ENCODE assay signal across 12 cellular contexts in the genomic region with DNA sequence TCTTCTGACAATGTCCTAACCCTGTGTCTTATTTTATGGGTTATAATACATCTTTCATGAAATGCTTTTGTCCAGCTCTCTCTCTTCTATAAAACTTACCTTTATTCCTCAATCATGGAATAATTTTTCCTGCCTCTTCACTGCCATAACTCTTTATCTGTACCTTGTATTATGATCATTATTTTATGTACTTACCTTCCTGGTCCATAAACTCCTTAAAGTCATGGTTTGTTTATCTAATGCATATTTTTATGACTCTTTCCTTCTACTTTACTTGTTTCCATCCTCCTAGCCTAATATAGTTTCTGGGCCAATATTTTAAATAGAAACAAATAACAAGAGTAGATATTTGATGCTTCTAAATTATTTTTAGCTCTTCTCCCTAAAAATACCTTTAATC.
"Had no signal": no experiment of that assay in that cellular context is flagged by ENCODE, and none has a peak within 500 bp of the region (broad histone marks: within the 10 kb centered on the region; RNA-seq: fewer than 3 reads in every experiment).

No MANE protein-coding gene starts in this region.

- H3K4me1 ChIP-seq: testis had no signal

- H3K9me3 ChIP-seq: testis had no signal

- H3K27me3 Mint-ChIP-seq: activated CD8-positive, alpha-beta memory T cell treated with anti-CD3 and anti-CD28 coated beads, Interleukin-2, amount 10 ng/mL, durations not matched to agents 7 days and 5 days; dendritic cell treated with granulocyte-macrophage colony-stimulating factor and Interleukin-4, amounts not matched to agents 40 ng/mL and 50 ng/mL, for 4 days; stimulated activated naive CD8-positive, alpha-beta T cell treated with anti-CD3 and anti-CD28 coated beads, Interleukin-15, amount 100 ng/mL, for 72 hours had no signal

- H3K9me3 Mint-ChIP-seq: activated T-cell treated with anti-CD3 and anti-CD28 coated beads, Interleukin-2, amount 50 U/mL, for 4 hours; dendritic cell treated with granulocyte-macrophage colony-stimulating factor and Interleukin-4, amounts not matched to agents 40 ng/mL and 50 ng/mL, for 4 days; nephron progenitor cell; stimulated activated naive CD8-positive, alpha-beta T cell treated with anti-CD3 and anti-CD28 coated beads, Interleukin-15, amount 100 ng/mL, for 72 hours; T-helper 1 cell treated with Interleukin-12 subunit alpha and Interleukin-12 subunit beta and Interleukin-4 antibody, amounts not matched to agents 30 μg/mL and 1 μg/mL, for 36 hours had no signal

- H3K27ac ChIP-seq: testis had no signal

- H3K4me3 Mint-ChIP-seq: activated CD8-positive, alpha-beta memory T cell treated with anti-CD3 and anti-CD28 coated beads, Interleukin-2, amount 10 ng/mL, durations not matched to agents 7 days and 5 days; activated T-cell treated with anti-CD3 and anti-CD28 coated beads, Interleukin-2, amount 50 U/mL, for 4 hours; dendritic cell treated with granulocyte-macrophage colony-stimulating factor and Interleukin-4, amounts not matched to agents 40 ng/mL and 50 ng/mL, for 4 days; nephron progenitor cell; stimulated activated naive CD8-positive, alpha-beta T cell treated with anti-CD3 and anti-CD28 coated beads, Interleukin-15, amount 100 ng/mL, for 72 hours; T-helper 1 cell treated with Interleukin-12 subunit alpha and Interleukin-12 subunit beta and Interleukin-4 antibody, amounts not matched to agents 30 μg/mL and 1 μg/mL, for 36 hours had no signal

- H3K27ac Mint-ChIP-seq: activated CD8-positive, alpha-beta memory T cell treated with anti-CD3 and anti-CD28 coated beads, Interleukin-2, amount 10 ng/mL, durations not matched to agents 7 days and 5 days; dendritic cell treated with granulocyte-macrophage colony-stimulating factor and Interleukin-4, amounts not matched to agents 40 ng/mL and 50 ng/mL, for 4 days; T-helper 1 cell treated with Interleukin-12 subunit alpha and Interleukin-12 subunit beta and Interleukin-4 antibody, amounts not matched to agents 30 μg/mL and 1 μg/mL, for 36 hours had no signal

- DNase-seq: activated CD4-positive, alpha-beta T cell treated with anti-CD3 and anti-CD28 coated beads, Interleukin-2, amount 50 U/mL, for 4 hours; activated CD8-positive, alpha-beta memory T cell treated with anti-CD3 and anti-CD28 coated beads, Interleukin-2, amount 10 ng/mL, durations not matched to agents 7 days and 5 days; activated T-cell treated with anti-CD3 and anti-CD28 coated beads, Interleukin-2, amount 50 U/mL, for 4 hours; hypothalamus; mammary epithelial cell; nephron progenitor cell; stimulated activated CD4-positive, alpha-beta T cell treated with anti-CD3 and anti-CD28 coated beads, Interleukin-4, amount 100 ng/mL, for 24 hours; stimulated activated naive CD8-positive, alpha-beta T cell treated with anti-CD3 and anti-CD28 coated beads, Interleukin-15, amount 100 ng/mL, for 72 hours; testis had no signal

- H3K27me3 ChIP-seq: testis had no signal

- ATAC-seq: activated CD8-positive, alpha-beta memory T cell treated with anti-CD3 and anti-CD28 coated beads, Interleukin-2, amount 10 ng/mL, durations not matched to agents 7 days and 5 days; activated T-cell treated with anti-CD3 and anti-CD28 coated beads, Interleukin-2, amount 50 U/mL, for 4 hours; SK-N-SH treated with all-trans-retinoic acid at 6 μM for 48 hours; stimulated activated naive CD8-positive, alpha-beta T cell treated with anti-CD3 and anti-CD28 coated beads, Interleukin-15, amount 100 ng/mL, for 72 hours had no signal

- H3K4me1 Mint-ChIP-seq: nephron progenitor cell; stimulated activated naive CD8-positive, alpha-beta T cell treated with anti-CD3 and anti-CD28 coated beads, Interleukin-15, amount 100 ng/mL, for 72 hours had no signal

- H3K4me3 ChIP-seq: testis had no signal
